Comparison of ENCODE assay signal across 1 cellular context in genomic region chr12:53928054-53928879, GRCh38.
TF ChIP-seq lines count a peak whose summit lies in the region.

No MANE protein-coding gene starts in this region.

TF ChIP-seq in HEK293, 187 proteins besides CTCF, POLR2A, EP300 and RAD21:
- no peak for TF ChIP-seq ZSCAN16 (tag by site-specific recombination; IDR thresholded peaks at IDR 0.05)
- no peak for TF ChIP-seq ZNF404 (tag by site-specific recombination; IDR thresholded peaks at IDR 0.05)
- TF ChIP-seq ZNF239 (tag by site-specific recombination; IDR thresholded peaks at IDR 0.05), result no peak
- peak; percentile 85 for TF ChIP-seq EGR2 (tag by site-specific recombination; IDR thresholded peaks at IDR 0.05; ENCODE audit: low read depth)
- peak; percentile 55 for TF ChIP-seq ZFHX2 (tag by site-specific recombination; conservative IDR thresholded peaks at IDR 0.05)
